ENCODE assay signal across 9 cellular contexts in the genomic region with DNA sequence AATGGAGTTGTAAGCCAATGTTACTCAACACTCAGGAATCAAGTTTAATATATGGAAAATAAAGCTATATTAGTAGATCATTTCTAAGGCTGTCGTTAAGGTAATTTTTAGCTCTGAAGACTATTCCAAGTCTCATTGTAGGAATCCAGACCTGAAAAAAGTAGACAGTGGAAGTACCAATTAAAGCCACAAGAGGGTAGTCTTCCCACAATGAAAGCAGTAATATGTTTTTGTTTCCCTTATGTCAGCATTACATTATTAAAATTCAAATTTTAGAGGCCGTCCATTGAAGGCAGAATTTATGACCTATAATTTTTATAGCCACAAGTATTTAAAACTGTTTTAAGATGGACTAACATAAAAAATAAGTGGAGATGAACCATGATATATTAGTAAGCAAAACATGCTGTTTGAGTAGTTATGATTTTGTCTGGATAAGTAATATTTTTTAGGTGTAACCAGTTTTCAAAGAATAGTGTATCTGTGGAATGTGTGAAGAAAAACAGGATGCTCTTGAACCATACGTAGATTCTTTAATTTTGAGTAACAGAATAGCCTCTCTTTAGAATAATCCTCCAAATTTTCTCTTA.
DNase-seq lines count a peak whose midpoint lies in the region; ATAC-seq and TF ChIP-seq lines count a peak whose summit lies in the region.
"Had no signal": no experiment of that assay in that cellular context is flagged by ENCODE, and none has a peak within 500 bp of the region (broad histone marks: within the 10 kb centered on the region; RNA-seq: fewer than 3 reads in every experiment).

No MANE protein-coding gene starts in this region.

- H3K9me3 ChIP-seq in uterus, result no peaks in the 10 kb centered on the region

- H3K4me3 ChIP-seq in uterus, result no peak overlapping the region

- H3K4me1 ChIP-seq in foreskin keratinocyte (peaks cover 9% of the 10 kb centered on the region), uterus (no peaks in the 10 kb centered on the region)

- in situ Hi-C loops in SK-MEL-5 (cut with HindIII; ENCODE audit: low pct_unique_long_range_greater_than_20kb, low sequenced_read_pairs), result no loop called here

- H3K27ac ChIP-seq in 22Rv1 (no peak overlapping the region), foreskin keratinocyte (no peak overlapping the region), uterus (no peak overlapping the region)
- H3K27ac ChIP-seq: epithelial cell of prostate had no signal

- H3K36me3 Mint-ChIP-seq in type B pancreatic cell, result no peaks in the 10 kb centered on the region

- no peak for TF ChIP-seq POLR2A in uterus (IDR thresholded peaks at IDR 0.05)

- no peak overlapping the region for H3K4me3 Mint-ChIP-seq in type B pancreatic cell

- no peaks in the 10 kb centered on the region for H3K9me3 Mint-ChIP-seq in type B pancreatic cell

- intact Hi-C loops in uterus (cut with DNase I; ENCODE audit: low total_unique reads), result no loop called here

- no peaks in the 10 kb centered on the region for H3K36me3 ChIP-seq in uterus

- H3K27me3 ChIP-seq in foreskin keratinocyte, result no peaks in the 10 kb centered on the region
- no peaks in the 10 kb centered on the region for H3K27me3 ChIP-seq in uterus

- no peaks in the 10 kb centered on the region for H3K27me3 Mint-ChIP-seq in type B pancreatic cell

- no peaks in the 10 kb centered on the region for H3K4me1 Mint-ChIP-seq in type B pancreatic cell (ENCODE audit: unreplicated experiment)

- ATAC-seq in HG03460 (IDR thresholded peaks at IDR 0.05; ENCODE audit: unreplicated experiment) (peak; percentile 80), foreskin keratinocyte (peak; percentile 70)

- H3K27ac Mint-ChIP-seq in type B pancreatic cell, result no peak overlapping the region

- DNase-seq in SK-MEL-5 (ENCODE audit: low read depth, low spot score) (peak; percentile 61), foreskin keratinocyte (peak in 1 of 2 donors; percentile 33), type B pancreatic cell (ENCODE audit: extremely low spot score, unreplicated experiment) (no peak), NCI-H748 treated with DMSO at 0.1 percent for 48 hours (lab: John Stamatoyannopoulos, UW) (no peak), uterus (no peak)

- TF ChIP-seq CTCF in 22Rv1 (IDR thresholded peaks at IDR 0.05), result peak; percentile 81
- TF ChIP-seq CTCF in GM12874 (IDR thresholded peaks at IDR 0.05; ENCODE audit: insufficient read depth, low read depth, low read length), result peak; percentile 45; the same call in 1 of the 2 replicates
- TF ChIP-seq CTCF in foreskin keratinocyte (conservative IDR thresholded peaks at IDR 0.05), result peak; percentile 77
- peak; percentile 90 for TF ChIP-seq CTCF in type B pancreatic cell (conservative IDR thresholded peaks at IDR 0.05)
- TF ChIP-seq CTCF in uterus (IDR thresholded peaks at IDR 0.05), result peak in 2 of 4 experiments; percentile 41 to 52
